ENCODE assay signal across 22 cellular contexts in the genomic region with DNA sequence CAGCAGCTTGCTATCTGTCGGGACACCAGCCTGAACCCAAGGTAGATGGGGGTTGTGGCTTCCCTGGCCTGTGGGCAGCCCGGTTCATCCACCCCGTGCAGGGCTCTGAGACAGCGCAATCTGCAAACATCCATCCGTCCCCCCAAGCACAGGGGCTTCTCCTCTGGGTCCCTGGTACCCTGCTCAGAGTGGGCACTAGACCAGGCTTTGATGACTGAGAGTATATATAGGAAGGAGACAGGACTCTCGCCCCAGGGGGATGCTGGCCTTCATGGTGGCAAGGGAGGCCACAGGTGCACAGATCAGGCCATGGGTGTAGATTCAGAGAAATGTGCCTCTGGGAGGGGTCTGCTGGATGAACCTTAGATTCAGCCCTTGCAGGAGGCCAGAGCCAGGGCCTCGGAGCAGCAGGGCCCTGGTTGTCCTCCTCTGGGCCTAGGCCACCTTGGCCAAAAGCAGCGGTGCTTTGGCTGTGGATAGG. TPM values are rescaled to one million over a fixed set of nuclear protein-coding genes. Genes with fewer than 3 reads are reported as not detected.
A peak's percentile ranks its signal among the peaks of the same experiment; 100 is the strongest.
DNase-seq lines count a peak whose midpoint lies in the region; ATAC-seq, FAIRE-seq and TF ChIP-seq lines count a peak whose summit lies in the region.
"Had no signal": no experiment of that assay in that cellular context is flagged by ENCODE, and none has a peak within 500 bp of the region (broad histone marks: within the 10 kb centered on the region; RNA-seq: fewer than 3 reads in every experiment).

No MANE protein-coding gene starts in this region.

- in situ Hi-C loops in HepG2 (cut with HindIII; ENCODE audit: extremely low pct_ligation_motif_present, low pct_unique_long_range_greater_than_20kb) = no loop called here

- BruUV-seq in HepG2 (replicated peaks; lab: Mats Ljungman, UMichigan) = no TSS peak

- FAIRE-seq in HepG2 (lab: Jason Lieb, UNC) = no peak
- FAIRE-seq: A204.1 had no signal

- H3K9me3 ChIP-seq in HepG2 (ENCODE audit: low read length) (no peaks in the 10 kb centered on the region), upper lobe of right lung (no peaks in the 10 kb centered on the region)
- H3K9me3 ChIP-seq in CD4-positive, alpha-beta T cell (ENCODE audit: control insufficient read depth, low read length) = no peaks in the 10 kb centered on the region
- H3K9me3 ChIP-seq: SJCRH30 had no signal

- H3K36me3 ChIP-seq in HepG2 (replicated peaks in 1 of 2; ENCODE audit: control insufficient read depth in 1 of 2, insufficient read depth in 2 of 2, low read length in 2 of 2) (peaks cover 9 to 39% of the 10 kb centered on the region in 2 experiments; a peak in 4 of 5 replicates), upper lobe of right lung (peaks cover 42% of the 10 kb centered on the region)
- H3K36me3 ChIP-seq: SJCRH30 had no signal

- CTCF ChIA-PET in HepG2 (lab: Yijun Ruan, JAX; ENCODE audit: low intra/inter-chr PET ratio, low total read pairs) = no interaction called here
- CTCF ChIA-PET in CD4-positive, alpha-beta T cell (lab: Charles Lee) = no interaction called here

- H3K4me3 ChIP-seq in HepG2 (replicated peaks in 1 of 3; ENCODE audit: insufficient read depth in 1 of 3, low read depth in 2 of 3, low read length in 3 of 3) (no peak overlapping the region), upper lobe of right lung (no peak overlapping the region)
- H3K4me3 ChIP-seq: SJCRH30 had no signal

- H3K4me1 ChIP-seq in HepG2 (ENCODE audit: insufficient read depth, low read length) (no peaks in the 10 kb centered on the region), upper lobe of right lung (no peaks in the 10 kb centered on the region)
- H3K4me1 ChIP-seq: SJCRH30 had no signal

- H3K27me3 ChIP-seq in HepG2 (ENCODE audit: control insufficient read depth in 1 of 2, insufficient read depth in 2 of 2, low read length in 2 of 2) (no peaks in the 10 kb centered on the region), upper lobe of right lung (no peaks in the 10 kb centered on the region)
- H3K27me3 ChIP-seq in CD4-positive, alpha-beta T cell (ENCODE audit: control insufficient read depth, insufficient read depth, low read length) = no peaks in the 10 kb centered on the region
- H3K27me3 ChIP-seq: SJCRH30 had no signal

- TF ChIP-seq CTCF in HepG2 (CRISPR knock-in tag; IDR thresholded peaks at IDR 0.05) (no peak), upper lobe of right lung (IDR thresholded peaks at IDR 0.05) (no peak)
- TF ChIP-seq CTCF in CD4-positive, alpha-beta T cell (IDR thresholded peaks at IDR 0.05) = no peak

- no peaks in the 10 kb centered on the region for H3K9me3 Mint-ChIP-seq in CD4-positive, alpha-beta T cell

- H3K9ac ChIP-seq in HepG2 (ENCODE audit: insufficient read depth, low read depth, low read length) = no peak overlapping the region

- intact Hi-C loops in HepG2 (cut with micrococcal nuclease; ENCODE audit: unreplicated experiment) (loop anchor here (2.0 kb wide), 1 partner anchor 78 kb away; a partner anchor contains a TSS), posterior vena cava (cut with DNase I) (loop anchor here in 1 of 2 donors (1.0 kb wide), 1 partner anchor 19 kb away; no protein-coding TSS in a partner anchor), upper lobe of right lung (cut with DNase I) (no loop called here)
- intact Hi-C loops in CD4-positive, alpha-beta T cell (cut with DNase I, micrococcal nuclease) = no loop called here

- no peak for TF ChIP-seq RAD21 in HepG2 (CRISPR knock-in tag; IDR thresholded peaks at IDR 0.05)

- H3K79me2 ChIP-seq in HepG2 (ENCODE audit: insufficient read depth, low read length) = no peaks in the 10 kb centered on the region

- H3K27ac ChIP-seq in HepG2 (ENCODE audit: extremely low read length, insufficient read depth, low read length) (no peak overlapping the region), upper lobe of right lung (no peak overlapping the region)
- no peak overlapping the region for H3K27ac ChIP-seq in CD4-positive, alpha-beta T cell (ENCODE audit: low read depth, low read length)
- H3K27ac ChIP-seq: C4-2B, SJCRH30 had no signal

- TF ChIP-seq EP300 in HepG2 (IDR thresholded peaks at IDR 0.05; ENCODE audit: low read depth in 2 of 2, low read length in 2 of 2) (no peak), HepG2 (CRISPR knock-in tag; IDR thresholded peaks at IDR 0.05; ENCODE audit: borderline replicate concordance) (no peak)

- H3K4me3 Mint-ChIP-seq in CD4-positive, alpha-beta T cell = no peak overlapping the region

- no peak for TF ChIP-seq POLR2A in HepG2 (IDR thresholded peaks at IDR 0.05; ENCODE audit: insufficient read depth in 1 of 2, low read depth in 2 of 2, low read length in 2 of 2)

- H2AFZ ChIP-seq in HepG2 (ENCODE audit: low read length) = no peak overlapping the region

- no peaks in the 10 kb centered on the region for H4K20me1 ChIP-seq in HepG2 (ENCODE audit: insufficient read depth, low read length)

- peak; percentile 0 to 11 for DNase-seq in activated T-cell treated with anti-CD3 and anti-CD28 coated beads, Interleukin-2, amount 50 U/mL, for 48 hours
- no peak for DNase-seq in activated T-cell treated with anti-CD3 and anti-CD28 coated beads for 4 hours
- DNase-seq in HepG2 (ENCODE audit: low spot score) = no peak
- DNase-seq in posterior vena cava (ENCODE audit: low spot score) = peak; percentile 56
- peak; percentile 47 for DNase-seq in upper lobe of right lung
- no peak for DNase-seq in NCI-H526 treated with DMSO at 0.1 percent for 48 hours (lab: John Stamatoyannopoulos, UW)
- DNase-seq in activated naive CD4-positive, alpha-beta T cell treated with anti-CD3 and anti-CD28 coated beads, Interleukin-2, amount 50 U/mL, for 16 hours = no peak
- no peak for DNase-seq in CD4-positive, alpha-beta T cell
- DNase-seq: DMS79, KBM-7, MM.1S, NCI-H1048, NCI-H1417 treated with DMSO at 0.1 percent for 48 hours, NCI-H187 treated with DMSO at 0.1 percent for 48 hours, NCI-H2107, NCI-H510A, NCI-H748 treated with DMSO at 0.1 percent for 48 hours, SJCRH30 had no signal

- peaks cover 63% of the 10 kb centered on the region for H3K36me3 Mint-ChIP-seq in CD4-positive, alpha-beta T cell (ENCODE audit: low read depth)

- peak; percentile 17 for ATAC-seq in HepG2
- ATAC-seq in upper lobe of right lung = peak; percentile 11
- ATAC-seq in CD4-positive, alpha-beta T cell (ENCODE audit: poor library complexity) = no peak
- ATAC-seq: Panc1 had no signal

- H3K4me2 ChIP-seq in HepG2 (ENCODE audit: low read depth, low read length) = no peak overlapping the region

- no peaks in the 10 kb centered on the region for H3K27me3 Mint-ChIP-seq in CD4-positive, alpha-beta T cell

- H3K27ac Mint-ChIP-seq in CD4-positive, alpha-beta T cell = no peak overlapping the region

- 87% methylated on average over 4 of the region's 8 CpGs for WGBS in HepG2 (ENCODE audit: low lambda C conversion rate)

- no peaks in the 10 kb centered on the region for H3K4me1 Mint-ChIP-seq in CD4-positive, alpha-beta T cell (ENCODE audit: low read depth)

- POLR2A ChIA-PET in HepG2 (lab: Yijun Ruan, JAX) = no interaction called here
- POLR2A ChIA-PET in CD4-positive, alpha-beta T cell (lab: Charles Lee) = no interaction called here

RNA-seq across cellular contexts. Expression of a gene that starts 40.3 kb away (rescaled TPM):
- total RNA-seq in HepG2 (2016; rRNA removed; fragmentation: Illumina TruSeq; extraction: Trizol) (0.36 TPM in 1 of 2 replicates, not detected in the other), posterior vena cava (not detected), upper lobe of right lung (not detected)
- total RNA-seq in HepG2 (2016; cell fraction: cytosol; rRNA removed; fragmentation: Illumina TruSeq; extraction: Trizol; ENCODE audit: low read depth) = not detected in 2 replicates
- 0.43 TPM in 1 of 2 replicates, not detected in the other for total RNA-seq in HepG2 (2016; cell fraction: insoluble cytoplasmic fraction; rRNA removed; fragmentation: Illumina TruSeq; extraction: Trizol)
- not detected in 2 replicates for total RNA-seq in HepG2 (2016; cell fraction: membrane; rRNA removed; fragmentation: Illumina TruSeq; extraction: Trizol)
- total RNA-seq in HepG2 (2016; cell fraction: nucleus; rRNA removed; fragmentation: Illumina TruSeq; extraction: Trizol) = not detected in 2 replicates
- 0.32 and 0.63 TPM in 2 replicates for polyA plus RNA-seq in HepG2 (2011; rRNA removed)
- 0.58 and 0.59 TPM in 2 replicates for polyA plus RNA-seq in HepG2 (2011; cell fraction: cytosol; rRNA removed)
- polyA plus RNA-seq in HepG2 (2011; cell fraction: nucleus; rRNA removed) = 0.42 and 0.63 TPM in 2 replicates
- polyA plus RNA-seq in HepG2 (2012) = 0.09 and 1.1 TPM in 2 replicates
- not detected in 2 replicates for polyA plus RNA-seq in HepG2 (2016; cell fraction: cytosol; fragmentation: Illumina TruSeq; extraction: Trizol; ENCODE audit: low read depth)
- 0.30 TPM in 1 of 2 replicates, not detected in the other for polyA plus RNA-seq in HepG2 (2016; cell fraction: insoluble cytoplasmic fraction; fragmentation: Illumina TruSeq; extraction: Trizol; ENCODE audit: low read depth)
- not detected in 2 replicates for polyA plus RNA-seq in HepG2 (2016; cell fraction: membrane; fragmentation: Illumina TruSeq; extraction: Trizol; ENCODE audit: low read depth)
- not detected in 2 replicates for polyA plus RNA-seq in HepG2 (2016; cell fraction: nucleus; fragmentation: Illumina TruSeq; extraction: Trizol; ENCODE audit: insufficient read depth, low read depth)
- polyA minus RNA-seq in HepG2 (2011; rRNA and poly(A)+ RNA removed; ENCODE audit: low replicate concordance) = 0.12 TPM in 1 of 2 replicates, not detected in the other
- 1.1 TPM in 1 of 2 replicates, not detected in the other for polyA minus RNA-seq in HepG2 (2011; cell fraction: cytosol; rRNA and poly(A)+ RNA removed)
- not detected in 2 replicates for polyA minus RNA-seq in HepG2 (2011; cell fraction: nucleus; rRNA and poly(A)+ RNA removed)
- total RNA-seq in CD4-positive, alpha-beta T cell = not detected
- total RNA-seq: H4, SJCRH30 had no signal

RNA-seq across cellular contexts. Expression of a gene that starts 40.7 kb away (rescaled TPM):
- total RNA-seq in HepG2 (2016; rRNA removed; fragmentation: Illumina TruSeq; extraction: Trizol) = 14.7 and 21.2 TPM in 2 replicates
- 3.8 and 5.1 TPM in 2 replicates for total RNA-seq in HepG2 (2016; cell fraction: cytosol; rRNA removed; fragmentation: Illumina TruSeq; extraction: Trizol; ENCODE audit: low read depth)
- 14.1 and 20.6 TPM in 2 replicates for total RNA-seq in HepG2 (2016; cell fraction: insoluble cytoplasmic fraction; rRNA removed; fragmentation: Illumina TruSeq; extraction: Trizol)
- total RNA-seq in HepG2 (2016; cell fraction: membrane; rRNA removed; fragmentation: Illumina TruSeq; extraction: Trizol) = 8.3 and 8.6 TPM in 2 replicates
- 34.2 and 37.1 TPM in 2 replicates for total RNA-seq in HepG2 (2016; cell fraction: nucleus; rRNA removed; fragmentation: Illumina TruSeq; extraction: Trizol)
- polyA plus RNA-seq in HepG2 (2011; rRNA removed) = 17.6 and 22.1 TPM in 2 replicates
- polyA plus RNA-seq in HepG2 (2011; cell fraction: cytosol; rRNA removed) = 11.0 and 12.5 TPM in 2 replicates
- polyA plus RNA-seq in HepG2 (2011; cell fraction: nucleus; rRNA removed) = 66.1 and 66.9 TPM in 2 replicates
- 15.7 and 19.2 TPM in 2 replicates for polyA plus RNA-seq in HepG2 (2012)
- 1.2 TPM in 2 replicates for polyA plus RNA-seq in HepG2 (2016; cell fraction: cytosol; fragmentation: Illumina TruSeq; extraction: Trizol; ENCODE audit: low read depth)
- 9.6 and 12.3 TPM in 2 replicates for polyA plus RNA-seq in HepG2 (2016; cell fraction: insoluble cytoplasmic fraction; fragmentation: Illumina TruSeq; extraction: Trizol; ENCODE audit: low read depth)
- 2.8 TPM in 2 replicates for polyA plus RNA-seq in HepG2 (2016; cell fraction: membrane; fragmentation: Illumina TruSeq; extraction: Trizol; ENCODE audit: low read depth)
- 46.7 and 52.0 TPM in 2 replicates for polyA plus RNA-seq in HepG2 (2016; cell fraction: nucleus; fragmentation: Illumina TruSeq; extraction: Trizol; ENCODE audit: insufficient read depth, low read depth)
- 30.7 and 49.9 TPM in 2 replicates for polyA minus RNA-seq in HepG2 (2011; rRNA and poly(A)+ RNA removed; ENCODE audit: low replicate concordance)
- 19.2 and 20.2 TPM in 2 replicates for polyA minus RNA-seq in HepG2 (2011; cell fraction: cytosol; rRNA and poly(A)+ RNA removed)
- 69.8 and 75.6 TPM in 2 replicates for polyA minus RNA-seq in HepG2 (2011; cell fraction: nucleus; rRNA and poly(A)+ RNA removed)
- total RNA-seq in posterior vena cava = 10 to 100 TPM; 26.8 to 26.9 TPM
- 40.3 TPM for total RNA-seq in upper lobe of right lung
- total RNA-seq in CD4-positive, alpha-beta T cell = 10 to 100 TPM; 60.7 to 61.3 TPM

Comparison
In these comparisons a context has a peak if more than half of its experiments do, and no peak if none do; other contexts are left out.
1. DNase-seq: peak in activated T-cell treated with anti-CD3 and anti-CD28 coated beads, Interleukin-2, amount 50 U/mL, for 48 hours (2 of 2), posterior vena cava (single experiment) and upper lobe of right lung (single experiment); none in activated T-cell treated with anti-CD3 and anti-CD28 coated beads for 4 hours (single experiment), HepG2 (single experiment), NCI-H526 treated with DMSO at 0.1 percent for 48 hours (single experiment), activated naive CD4-positive, alpha-beta T cell treated with anti-CD3 and anti-CD28 coated beads, Interleukin-2, amount 50 U/mL, for 16 hours (single experiment) and CD4-positive, alpha-beta T cell (0 of 10).